Comparison of ENCODE assay signal across 8 cellular contexts in genomic region chr15:29570931-29571727, GRCh38.
DNase-seq lines count a peak whose midpoint lies in the region; ATAC-seq and TF ChIP-seq lines count a peak whose summit lies in the region.

No MANE protein-coding gene starts in this region.

- peaks cover 5% of the 10 kb centered on the region for H3K9me3 Mint-ChIP-seq in nephron
- H3K9me3 Mint-ChIP-seq in CD14-positive monocyte, result peaks cover 6 to 40% (median 17%) of the 10 kb centered on the region in 7 donors

- H3K27ac Mint-ChIP-seq in nephron (no peak overlapping the region), CD14-positive monocyte (no peak overlapping the region)

- no peak for TF ChIP-seq CTCF in epithelial cell of proximal tubule (conservative IDR thresholded peaks at IDR 0.05; ENCODE audit: low read depth, low read length)
- no peak for TF ChIP-seq CTCF in nephron (IDR thresholded peaks at IDR 0.05; ENCODE audit: unreplicated experiment in 3 of 3)
- TF ChIP-seq CTCF in CD14-positive monocyte (IDR thresholded peaks at IDR 0.05), result no peak

- no peak for ATAC-seq in GM21390 (IDR thresholded peaks at IDR 0.05; ENCODE audit: unreplicated experiment)

- H3K27me3 Mint-ChIP-seq in nephron (ENCODE audit: low read depth) (peaks cover 82% of the 10 kb centered on the region), CD14-positive monocyte (ENCODE audit: low read depth in 3 of 3) (peaks cover 46 to 60% (median 58%) of the 10 kb centered on the region in 3 donors)

- H3K4me1 Mint-ChIP-seq in nephron, result peaks cover 21% of the 10 kb centered on the region
- H3K4me1 Mint-ChIP-seq in CD14-positive monocyte, result no peaks in the 10 kb centered on the region

- intact Hi-C loops in CD14-positive monocyte (cut with micrococcal nuclease), result no loop called here

- H3K4me3 Mint-ChIP-seq in nephron (peak overlapping the region; percentile 75 to 85 (median 78)), CD14-positive monocyte (peak overlapping the region in 1 of 2 donors; percentile 61)

- H3K36me3 Mint-ChIP-seq in nephron (ENCODE audit: low read depth) (no peaks in the 10 kb centered on the region), CD14-positive monocyte (peaks cover 2% of the 10 kb centered on the region in 2 donors)

- peak; percentile 0 for DNase-seq in NCI-H1694 treated with DMSO at 0.1 percent for 48 hours (lab: John Stamatoyannopoulos, UW)
- no peak for DNase-seq in NCI-H1694 (lab: John Stamatoyannopoulos, UW)
- DNase-seq in NCI-H69 (lab: John Stamatoyannopoulos, UW), result peak; percentile 82
- DNase-seq in epithelial cell of proximal tubule (ENCODE audit: low read depth), result no peak
- no peak for DNase-seq in NCI-H2029 treated with DMSO at 0.1 percent for 48 hours (lab: John Stamatoyannopoulos, UW)
- no peak for DNase-seq in CD14-positive monocyte (ENCODE audit: low spot score)

- peak overlapping the region; percentile 55 for H3K4me3 ChIP-seq in epithelial cell of proximal tubule (ENCODE audit: low read depth, low read length)

Comparison
In these comparisons a context has a peak if more than half of its experiments do, and no peak if none do; other contexts are left out.
1. DNase-seq: peak in NCI-H1694 treated with DMSO at 0.1 percent for 48 hours (single experiment) and NCI-H69 (single experiment); none in NCI-H1694 (single experiment), epithelial cell of proximal tubule (single experiment), NCI-H2029 treated with DMSO at 0.1 percent for 48 hours (single experiment) and CD14-positive monocyte (single experiment).